ENCODE assay signal across 11 cellular contexts in the genomic region with DNA sequence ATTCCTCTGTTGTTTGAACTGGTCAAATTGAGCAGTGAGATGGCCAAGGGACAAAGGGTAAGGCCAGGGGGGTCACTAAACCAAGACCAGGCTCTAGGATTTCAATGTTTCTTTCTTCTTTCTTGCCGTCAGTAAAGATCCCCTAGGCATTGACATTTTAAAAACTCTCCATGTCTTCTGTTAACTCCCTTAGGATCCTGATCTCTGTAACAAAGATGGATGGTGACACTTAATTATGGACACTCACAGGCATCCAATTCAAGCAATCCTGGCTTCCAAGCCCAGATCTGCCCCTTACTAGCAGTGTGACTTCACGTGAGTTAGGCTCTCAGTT.
DNase-seq lines count a peak whose midpoint lies in the region; ATAC-seq and TF ChIP-seq lines count a peak whose summit lies in the region.
"Had no signal": no experiment of that assay in that cellular context is flagged by ENCODE, and none has a peak within 500 bp of the region (broad histone marks: within the 10 kb centered on the region; RNA-seq: fewer than 3 reads in every experiment).

No MANE protein-coding gene starts in this region.

- H3K36me3 Mint-ChIP-seq in neural progenitor cell, result peaks cover 7% of the 10 kb centered on the region

- no peak for TF ChIP-seq CTCF in fibroblast of mammary gland (conservative IDR thresholded peaks at IDR 0.05; ENCODE audit: control insufficient read depth, insufficient read depth, low read depth, low read length)
- no peak for TF ChIP-seq CTCF in neural progenitor cell (IDR thresholded peaks at IDR 0.05)

- intact Hi-C loops in aorta (cut with DNase I), result loop anchor here in 1 of 2 donors (10.0 kb wide), 1 partner anchor 781 kb away; no protein-coding TSS in a partner anchor

- H3F3A ChIP-seq in neural progenitor cell (ENCODE audit: low read depth), result no peaks in the 10 kb centered on the region

- H3K27me3 ChIP-seq in neural progenitor cell (no peaks in the 10 kb centered on the region), aorta (ENCODE audit: control insufficient read depth in 1 of 2, insufficient read depth in 2 of 2, low read length in 1 of 2) (no peaks in the 10 kb centered on the region)

- peak; percentile 4 for DNase-seq in NCI-H2227 (lab: John Stamatoyannopoulos, UW; ENCODE audit: unreplicated experiment)
- no peak for DNase-seq in NCI-H2227 treated with DMSO at 0.1 percent for 48 hours (lab: John Stamatoyannopoulos, UW)
- DNase-seq in fibroblast of mammary gland (ENCODE audit: low read depth), result peak; percentile 60
- DNase-seq in neural progenitor cell (ENCODE audit: low spot score), result peak; percentile 2
- no peak for DNase-seq in aorta
- DNase-seq in ACHN, result no peak
- DNase-seq in NK-92 (lab: John Stamatoyannopoulos, UW; ENCODE audit: unreplicated experiment), result no peak
- DNase-seq: stimulated activated naive CD8-positive, alpha-beta T cell treated with anti-CD3 and anti-CD28 coated beads, Interleukin-15, amount 100 ng/mL, for 72 hours had no signal

- no peaks in the 10 kb centered on the region for H4K20me1 ChIP-seq in neural progenitor cell (ENCODE audit: low read depth)

- peak; percentile 78 for ATAC-seq in aorta (ENCODE audit: low FRiP score)
- ATAC-seq in HG02759 (IDR thresholded peaks at IDR 0.05; ENCODE audit: unreplicated experiment), result no peak
- ATAC-seq: activated CD4-positive, CD25-positive, alpha-beta regulatory T cell treated with anti-CD3 and anti-CD28 coated beads, Interleukin-2, amount 50 U/mL, for 24 hours; stimulated activated naive CD8-positive, alpha-beta T cell treated with anti-CD3 and anti-CD28 coated beads, Interleukin-15, amount 100 ng/mL, for 72 hours had no signal

- no peaks in the 10 kb centered on the region for H3K9me3 ChIP-seq in neural progenitor cell (ENCODE audit: low read depth)
- no peaks in the 10 kb centered on the region for H3K9me3 ChIP-seq in aorta (ENCODE audit: control insufficient read depth, low read length)

- no peak overlapping the region for H2AFZ ChIP-seq in neural progenitor cell (replicated peaks)

- H3K9me3 Mint-ChIP-seq in neural progenitor cell, result peaks cover 8% of the 10 kb centered on the region

- WGBS in aorta, 2 donors, result 2 to 5% methylated on average over 2 of the region's 2 CpGs

- in situ Hi-C loops in ACHN (cut with HindIII; ENCODE audit: low pct_ligation_motif_present, low pct_unique_long_range_greater_than_20kb, low sequenced_read_pairs), result no loop called here

- H3K4me1 ChIP-seq in neural progenitor cell (peaks cover 30% of the 10 kb centered on the region), aorta (ENCODE audit: control insufficient read depth in 1 of 2, insufficient read depth in 2 of 2, low read length in 2 of 2) (peaks cover 5% of the 10 kb centered on the region in 2 donors)

- H3K36me3 ChIP-seq in neural progenitor cell (no peaks in the 10 kb centered on the region), aorta (ENCODE audit: control insufficient read depth in 1 of 2, insufficient read depth in 2 of 2, low read length in 1 of 2) (no peaks in the 10 kb centered on the region)

- H3K4me3 ChIP-seq in fibroblast of mammary gland (ENCODE audit: control insufficient read depth, low read depth, low read length), result no peak overlapping the region
- H3K4me3 ChIP-seq in neural progenitor cell, result no peak overlapping the region
- no peak overlapping the region for H3K4me3 ChIP-seq in aorta (ENCODE audit: low read length in 2 of 2)

- H3K4me3 Mint-ChIP-seq in neural progenitor cell, result no peak overlapping the region
- H3K4me3 Mint-ChIP-seq: stimulated activated naive CD8-positive, alpha-beta T cell treated with anti-CD3 and anti-CD28 coated beads, Interleukin-15, amount 100 ng/mL, for 72 hours had no signal

- H3K79me2 ChIP-seq in neural progenitor cell (ENCODE audit: low read depth), result no peaks in the 10 kb centered on the region

- no peak overlapping the region for H3K9ac ChIP-seq in neural progenitor cell

- H3K4me1 Mint-ChIP-seq in neural progenitor cell, result peaks cover 40% of the 10 kb centered on the region
- H3K4me1 Mint-ChIP-seq: stimulated activated naive CD8-positive, alpha-beta T cell treated with anti-CD3 and anti-CD28 coated beads, Interleukin-15, amount 100 ng/mL, for 72 hours had no signal

- H3K27ac Mint-ChIP-seq in neural progenitor cell, result peak overlapping the region; percentile 70
- H3K27ac Mint-ChIP-seq: stimulated activated naive CD8-positive, alpha-beta T cell treated with anti-CD3 and anti-CD28 coated beads, Interleukin-15, amount 100 ng/mL, for 72 hours had no signal

- H3K27ac ChIP-seq in neural progenitor cell, result no peak overlapping the region
- peak overlapping the region; percentile 88 to 95 for H3K27ac ChIP-seq in aorta (ENCODE audit: low read depth in 1 of 2, low read length in 2 of 2)
- H3K27ac ChIP-seq: 22Rv1 had no signal

- peak overlapping the region; percentile 3 for H3K4me2 ChIP-seq in neural progenitor cell

- H3K27me3 Mint-ChIP-seq in neural progenitor cell (ENCODE audit: insufficient read depth, low read depth), result no peaks in the 10 kb centered on the region
- H3K27me3 Mint-ChIP-seq: stimulated activated naive CD8-positive, alpha-beta T cell treated with anti-CD3 and anti-CD28 coated beads, Interleukin-15, amount 100 ng/mL, for 72 hours had no signal

Comparison
In these comparisons a context has a peak if more than half of its experiments do, and no peak if none do; other contexts are left out.
1. DNase-seq: peak in NCI-H2227 (single experiment), fibroblast of mammary gland (single experiment) and neural progenitor cell (single experiment); none in NCI-H2227 treated with DMSO at 0.1 percent for 48 hours (single experiment), aorta (0 of 2), ACHN (single experiment) and NK-92 (single experiment).